Comparison of ENCODE assay signal across 11 cellular contexts in the genomic region with DNA sequence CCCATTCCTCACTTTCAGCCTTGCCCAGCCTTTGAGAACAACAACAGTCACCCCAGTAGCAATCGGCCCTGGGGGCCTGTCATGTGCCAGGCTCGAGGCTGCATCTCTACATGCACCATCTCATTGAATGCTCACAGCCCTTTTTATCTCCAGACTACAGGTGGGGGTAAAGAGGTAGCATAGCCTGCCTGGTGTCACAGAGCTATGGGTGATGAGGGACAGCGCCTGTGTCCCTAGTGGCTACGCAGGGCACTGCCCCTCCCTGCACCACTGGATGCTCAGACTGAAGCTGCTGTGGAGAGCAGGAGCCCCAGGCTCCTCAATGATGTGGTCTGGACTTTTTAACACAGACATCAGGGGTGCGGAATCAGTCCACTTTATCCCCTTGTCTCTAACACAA. TPM values are rescaled to one million over a fixed set of nuclear protein-coding genes. Genes with fewer than 3 reads are reported as not detected.
A peak's percentile ranks its signal among the peaks of the same experiment; 100 is the strongest.
DNase-seq lines count a peak whose midpoint lies in the region; ATAC-seq, FAIRE-seq and TF ChIP-seq lines count a peak whose summit lies in the region.
"Had no signal": no experiment of that assay in that cellular context is flagged by ENCODE, and none has a peak within 500 bp of the region (broad histone marks: within the 10 kb centered on the region; RNA-seq: fewer than 3 reads in every experiment).

No MANE protein-coding gene starts in this region.

- H3K56ac ChIP-seq in H1 (replicated peaks; ENCODE audit: insufficient read length, low read depth, low read length), result no peak overlapping the region

- WGBS in H1 (ENCODE audit: extremely low coverage in 1 of 2, insufficient coverage in 1 of 2, insufficient read length in 1 of 2, insufficient replicate concordance in 2 of 2, low coverage in 1 of 2, low lambda C conversion rate in 2 of 2, missing lambda C conversion rate in 1 of 2), 2 experiments, result 62% methylated on average over 5 of the region's 5 CpGs; no CpG with 5 or more reads in 1 of the 2 experiments
- WGBS in thyroid gland, 2 donors, result 60 to 65% methylated on average over 5 of the region's 5 CpGs

- no peak overlapping the region for H2BK15ac ChIP-seq in H1 (ENCODE audit: low read length)

- no peak overlapping the region for H2AK5ac ChIP-seq in H1 (ENCODE audit: low read depth, low read length)

- no peak overlapping the region for H4K5ac ChIP-seq in H1 (ENCODE audit: insufficient read length, low read depth, low read length)

- H3K4ac ChIP-seq in H1 (replicated peaks; ENCODE audit: insufficient read length, low read depth, low read length), result no peak overlapping the region

- intact Hi-C loops in thyroid gland (cut with DNase I), result no loop called here

- H3K27me3 Mint-ChIP-seq in progenitor cell of endocrine pancreas, result peaks cover 59% of the 10 kb centered on the region

- H2BK5ac ChIP-seq in H1 (ENCODE audit: low read depth, low read length), result no peak overlapping the region

- peaks cover 0 to 9% of the 10 kb centered on the region in 2 experiments for H4K20me1 ChIP-seq in H1 (replicated peaks in 1 of 2; ENCODE audit: control insufficient read depth in 1 of 2, insufficient read depth in 2 of 2, low read length in 2 of 2)

- no peaks in the 10 kb centered on the region for H3K79me2 ChIP-seq in H1 (ENCODE audit: control insufficient read depth in 1 of 2, insufficient read depth in 2 of 2, low read length in 2 of 2)

- DNase-seq in NCI-H2107 treated with DMSO at 0.1 percent for 48 hours (lab: John Stamatoyannopoulos, UW; ENCODE audit: unreplicated experiment), result peak; percentile 1
- DNase-seq in NCI-H2107 (lab: John Stamatoyannopoulos, UW), result no peak
- peak; percentile 59 for DNase-seq in NAMALWA (ENCODE audit: low spot score)
- peak in 1 of 2 experiments; percentile 57 for DNase-seq in H1 (ENCODE audit: low read depth in 1 of 2, low spot score in 2 of 2)
- no peak for DNase-seq in progenitor cell of endocrine pancreas (ENCODE audit: low spot score, unreplicated experiment)
- DNase-seq in thyroid gland, result no peak
- DNase-seq: amniotic stem cell had no signal

- H3K27ac ChIP-seq in H1 (ENCODE audit: low read depth, low read length), result no peak overlapping the region
- no peak overlapping the region for H3K27ac ChIP-seq in thyroid gland
- H3K27ac ChIP-seq: Peyer's patch had no signal

- CTCF ChIA-PET in H1 (lab: Charles Lee; ENCODE audit: partially characterized antibody), result interaction anchor here (0.7 to 1.7 kb wide), 10 partner anchors 28 to 222 kb away, joined by 3 to 9 read pairs (median 3); no protein-coding TSS in a partner anchor

- H3K9me3 Mint-ChIP-seq in progenitor cell of endocrine pancreas (ENCODE audit: low read depth), result no peaks in the 10 kb centered on the region

- peak; percentile 55 to 68 for TF ChIP-seq RAD21 in H1 (IDR thresholded peaks at IDR 0.05 in 1 of 2, conservative IDR thresholded peaks at IDR 0.05 in 1 of 2; ENCODE audit: low read depth in 2 of 2, low read length in 2 of 2)

- no peak overlapping the region for H3K4me2 ChIP-seq in H1 (ENCODE audit: insufficient read depth in 1 of 2, low read depth in 2 of 2, low read length in 2 of 2)

- no peak overlapping the region for H3K4me3 Mint-ChIP-seq in progenitor cell of endocrine pancreas (ENCODE audit: low read depth)

- H3K4me3 ChIP-seq in H1 (ENCODE audit: extremely low read depth in 1 of 4, insufficient read depth in 2 of 4, low read depth in 3 of 4, low read length in 4 of 4) (no peak overlapping the region), thyroid gland (replicated peaks in 1 of 3) (no peak overlapping the region)
- H3K4me3 ChIP-seq: Peyer's patch had no signal

- no peak overlapping the region for H2BK20ac ChIP-seq in H1 (ENCODE audit: low read length)

- no peaks in the 10 kb centered on the region for H3K4me1 Mint-ChIP-seq in progenitor cell of endocrine pancreas (ENCODE audit: low read depth)

- no peak overlapping the region for H4K91ac ChIP-seq in H1 (replicated peaks; ENCODE audit: insufficient read length, low read length)

- H2BK12ac ChIP-seq in H1 (ENCODE audit: low read depth, low read length), result no peak overlapping the region

- H4K8ac ChIP-seq in H1 (ENCODE audit: extremely low read depth, insufficient read depth, low read length), result no peak overlapping the region

- H3K79me1 ChIP-seq in H1 (ENCODE audit: low read depth, low read length), result no peaks in the 10 kb centered on the region

- H3K36me3 ChIP-seq in H1 (ENCODE audit: control insufficient read depth in 2 of 4, insufficient read depth in 4 of 4, low read length in 3 of 4) (no peaks in the 10 kb centered on the region), thyroid gland (no peaks in the 10 kb centered on the region)
- H3K36me3 ChIP-seq: Peyer's patch had no signal

- peak; percentile 42 for FAIRE-seq in H1 (lab: Jason Lieb, UNC)

- no peak overlapping the region for H3K27ac Mint-ChIP-seq in progenitor cell of endocrine pancreas

- TF ChIP-seq POLR2A in H1 (IDR thresholded peaks at IDR 0.05; ENCODE audit: control extremely low read depth in 1 of 2, low read depth in 2 of 2, low read length in 2 of 2) (no peak), thyroid gland (IDR thresholded peaks at IDR 0.05) (no peak)

- ATAC-seq in GM21423 (IDR thresholded peaks at IDR 0.05; ENCODE audit: unreplicated experiment) (no peak), GM21526 (IDR thresholded peaks at IDR 0.05; ENCODE audit: low FRiP score, unreplicated experiment) (no peak)

- TF ChIP-seq CTCF in H1 (IDR thresholded peaks at IDR 0.05; ENCODE audit: control extremely low read depth in 1 of 3, insufficient read depth in 1 of 3, low read depth in 1 of 3, low read length in 3 of 3), result peak in 2 of 3 experiments; percentile 93 to 97; a peak in 3 of 4 replicates
- peak; percentile 67 for TF ChIP-seq CTCF in progenitor cell of endocrine pancreas (IDR thresholded peaks at IDR 0.05; ENCODE audit: unreplicated experiment)
- TF ChIP-seq CTCF in thyroid gland (IDR thresholded peaks at IDR 0.05), result no peak

- no peak overlapping the region for H3K14ac ChIP-seq in H1 (ENCODE audit: insufficient read length)

- H2BK120ac ChIP-seq in H1 (replicated peaks; ENCODE audit: low read depth, low read length), result no peak overlapping the region

- no peak for TF ChIP-seq EP300 in H1 (IDR thresholded peaks at IDR 0.05; ENCODE audit: borderline replicate concordance in 1 of 2, low read depth in 2 of 2, low read length in 2 of 2)

- H3K4me1 ChIP-seq in H1 (replicated peaks in 1 of 4; ENCODE audit: control insufficient read depth in 3 of 4, insufficient read depth in 4 of 4, low read length in 3 of 4) (peaks cover 0 to 3% (median 0%) of the 10 kb centered on the region in 4 experiments; a peak in 2 of 7 replicates), thyroid gland (no peaks in the 10 kb centered on the region)
- H3K4me1 ChIP-seq: Peyer's patch had no signal

- no peaks in the 10 kb centered on the region; a peak in 1 of 7 replicates for H3K27me3 ChIP-seq in H1 (replicated peaks in 1 of 4; ENCODE audit: control insufficient read depth in 3 of 4, extremely low read depth in 1 of 4, insufficient read depth in 3 of 4, low read length in 3 of 4)
- H3K27me3 ChIP-seq in thyroid gland, result no peaks in the 10 kb centered on the region
- H3K27me3 ChIP-seq: Peyer's patch had no signal

- H3K23ac ChIP-seq in H1 (ENCODE audit: insufficient read length), result no peak overlapping the region

- no peaks in the 10 kb centered on the region for H3K36me3 Mint-ChIP-seq in progenitor cell of endocrine pancreas (ENCODE audit: insufficient read depth)

- H2AFZ ChIP-seq in H1 (ENCODE audit: low read length), result no peak overlapping the region

- no peaks in the 10 kb centered on the region for H3K9me3 ChIP-seq in H1 (ENCODE audit: insufficient read depth in 2 of 2, low read depth in 1 of 2, low read length in 1 of 2)
- H3K9me3 ChIP-seq in thyroid gland, result no peaks in the 10 kb centered on the region
- H3K9me3 ChIP-seq: Peyer's patch had no signal

- H3K23me2 ChIP-seq in H1 (ENCODE audit: low read depth, low read length), result no peaks in the 10 kb centered on the region; the same call in 1 of the 2 replicates

- no peak overlapping the region for H3K9ac ChIP-seq in H1 (replicated peaks in 1 of 4; ENCODE audit: extremely low read depth in 1 of 4, low read depth in 3 of 4, low read length in 3 of 4)

- H3K18ac ChIP-seq in H1 (ENCODE audit: extremely low read depth, low read length), result no peak overlapping the region

- POLR2A ChIA-PET in H1 (lab: Charles Lee; ENCODE audit: partially characterized antibody), result no interaction called here

TF ChIP-seq in H1, 55 proteins besides CTCF, POLR2A, EP300 and RAD21:
- no peak for TF ChIP-seq TEAD4 (IDR thresholded peaks at IDR 0.05; ENCODE audit: low read depth, low read length)
- no peak for TF ChIP-seq CBX5 (IDR thresholded peaks at IDR 0.05; ENCODE audit: low read depth, low read length)
- no peak for TF ChIP-seq HDAC2 (IDR thresholded peaks at IDR 0.05; ENCODE audit: borderline replicate concordance in 1 of 2, low read depth in 2 of 2, low read length in 2 of 2)

RNA-seq across cellular contexts. Expression of a gene that starts 2.8 kb away (rescaled TPM):
- 0.23 and 0.28 TPM in 2 replicates for total RNA-seq in H1 (2021; fragmentation: NEBNext Ultra II Directional; extraction: Animal tissue kit (Norgen Biotek cat#: 25700))
- 0.16 and 0.20 TPM in 2 replicates for polyA plus RNA-seq in H1 (2011; rRNA removed)
- polyA plus RNA-seq in H1 (2011; cell fraction: cytosol; rRNA removed), result 0.09 TPM
- 0.43 TPM for polyA plus RNA-seq in H1 (2011; cell fraction: nucleus; rRNA removed)
- 0.03 to 0.39 TPM (median 0.32 TPM) in 3 of 4 replicates, not detected in the other for polyA plus RNA-seq in H1 (2012, experiment 1 of 2)
- polyA plus RNA-seq in H1 (2012, experiment 2 of 2), result 0.17 TPM
- 0.12 TPM for polyA plus RNA-seq in H1 (2013, experiment 1 of 2)
- polyA plus RNA-seq in H1 (2013, experiment 2 of 2), result 0.11 TPM
- polyA minus RNA-seq in H1 (2011; rRNA and poly(A)+ RNA removed), result 0.06 and 0.10 TPM in 2 replicates
- not detected for polyA minus RNA-seq in H1 (2011; cell fraction: cytosol; rRNA and poly(A)+ RNA removed)
- not detected for polyA minus RNA-seq in H1 (2011; cell fraction: nucleus; rRNA and poly(A)+ RNA removed)
- total RNA-seq in progenitor cell of endocrine pancreas, result not detected in 2 replicates
- not detected for total RNA-seq in thyroid gland
- total RNA-seq: subcutaneous adipose tissue had no signal

RNA-seq across cellular contexts. Expression of a gene that starts 15.9 kb away (rescaled TPM):
- total RNA-seq in H1 (2021; fragmentation: NEBNext Ultra II Directional; extraction: Animal tissue kit (Norgen Biotek cat#: 25700)), result 4.5 TPM in 2 replicates
- 6.7 and 8.0 TPM in 2 replicates for polyA plus RNA-seq in H1 (2011; rRNA removed)
- polyA plus RNA-seq in H1 (2011; cell fraction: cytosol; rRNA removed), result 6.0 TPM
- 4.2 TPM for polyA plus RNA-seq in H1 (2011; cell fraction: nucleus; rRNA removed)
- polyA plus RNA-seq in H1 (2012, experiment 1 of 2), result 2.0 to 4.1 TPM (median 3.4 TPM) in 4 replicates
- polyA plus RNA-seq in H1 (2012, experiment 2 of 2), result 3.3 TPM
- 3.5 TPM for polyA plus RNA-seq in H1 (2013, experiment 1 of 2)
- 3.5 TPM for polyA plus RNA-seq in H1 (2013, experiment 2 of 2)
- 2.7 and 5.4 TPM in 2 replicates for polyA minus RNA-seq in H1 (2011; rRNA and poly(A)+ RNA removed)
- polyA minus RNA-seq in H1 (2011; cell fraction: cytosol; rRNA and poly(A)+ RNA removed), result 3.7 TPM
- polyA minus RNA-seq in H1 (2011; cell fraction: nucleus; rRNA and poly(A)+ RNA removed), result 5.7 TPM
- total RNA-seq in progenitor cell of endocrine pancreas (0.24 TPM in 1 of 2 replicates, not detected in the other), thyroid gland (under 1 TPM in 2 of 4 donors, not detected in 2; 0.22 to 0.67 TPM)
- total RNA-seq: Peyer's patch had no signal

Comparison
In these comparisons a context has a peak if more than half of its experiments do, and no peak if none do; other contexts are left out.
1. DNase-seq: peak in NCI-H2107 treated with DMSO at 0.1 percent for 48 hours (single experiment) and NAMALWA (single experiment); none in NCI-H2107 (single experiment), progenitor cell of endocrine pancreas (single experiment) and thyroid gland (0 of 2).
2. CTCF ChIP-seq: peak in H1 (2 of 3) and progenitor cell of endocrine pancreas (single experiment); none in thyroid gland (0 of 6).